In genomic region chr4:177283167-177283566, GRCh38 we compare ENCODE assay signal across 29 cellular contexts. TPM values are rescaled to one million over a fixed set of nuclear protein-coding genes. Genes with fewer than 3 reads are reported as not detected.
A peak's percentile ranks its signal among the peaks of the same experiment; 100 is the strongest.
DNase-seq lines count a peak whose midpoint lies in the region; ATAC-seq, FAIRE-seq and TF ChIP-seq lines count a peak whose summit lies in the region.
"Had no signal": no experiment of that assay in that cellular context is flagged by ENCODE, and none has a peak within 500 bp of the region (broad histone marks: within the 10 kb centered on the region; RNA-seq: fewer than 3 reads in every experiment).

No MANE protein-coding gene starts in this region.

- BruUV-seq in OCI-LY7 (replicated peaks; lab: Mats Ljungman, UMichigan) = no TSS peak

- intact Hi-C loops in OCI-LY7 (cut with micrococcal nuclease; ENCODE audit: unreplicated experiment) = no loop called here
- intact Hi-C loops in left colon (cut with DNase I, micrococcal nuclease) = no loop called here

- no peak for FAIRE-seq in astrocyte (lab: Jason Lieb, UNC)
- FAIRE-seq: A204.1, endothelial cell of umbilical vein had no signal

- H3K36me3 ChIP-seq in astrocyte (ENCODE audit: insufficient read depth, low read length) (no peaks in the 10 kb centered on the region), OCI-LY7 (ENCODE audit: insufficient read depth, low read length) (no peaks in the 10 kb centered on the region)
- H3K36me3 ChIP-seq: gastrocnemius medialis, prostate gland, stomach had no signal

- H3K4me1 ChIP-seq in astrocyte (ENCODE audit: insufficient read depth, low read length) (no peaks in the 10 kb centered on the region), OCI-LY7 (ENCODE audit: insufficient read depth, low read length, poor library complexity, severe bottlenecking) (no peaks in the 10 kb centered on the region)
- H3K4me1 ChIP-seq: gastrocnemius medialis, prostate gland, stomach had no signal

- H3K27ac ChIP-seq in astrocyte (ENCODE audit: low read depth, low read length) = no peak overlapping the region
- H3K27ac ChIP-seq in OCI-LY7 (ENCODE audit: low read depth, low read length, poor library complexity, severe bottlenecking) = no peak overlapping the region
- H3K27ac ChIP-seq: gastrocnemius medialis, PC-9, prostate gland, skin epidermis, stomach had no signal

- H3K27me3 Mint-ChIP-seq in astrocyte (ENCODE audit: low read depth, unreplicated experiment) = no peaks in the 10 kb centered on the region
- H3K27me3 Mint-ChIP-seq: activated CD8-positive, alpha-beta T cell treated with anti-CD3 and anti-CD28 coated beads for 36 hours; dendritic cell treated with granulocyte-macrophage colony-stimulating factor and Interleukin-4, amounts not matched to agents 40 ng/mL and 50 ng/mL, for 4 days had no signal

- peak; percentile 59 for DNase-seq in AG08395 (ENCODE audit: low spot score)
- DNase-seq in HCEC 1CT = peak; percentile 38
- DNase-seq in astrocyte (ENCODE audit: low read depth) = peak; percentile 92
- DNase-seq in iris pigment epithelial cell (ENCODE audit: low read depth) = peak; percentile 35
- DNase-seq in activated naive CD4-positive, alpha-beta T cell treated with Interleukin-2 at 50 U/mL for 16 hours = no peak
- DNase-seq in OCI-LY7 (ENCODE audit: low spot score) = no peak
- DNase-seq in left colon = no peak
- DNase-seq: activated CD8-positive, alpha-beta T cell treated with anti-CD3 and anti-CD28 coated beads for 36 hours; activated naive CD4-positive, alpha-beta T cell treated with anti-CD3 and anti-CD28 coated beads, Interleukin-2, amount 50 U/mL, for 16 hours; activated T-cell treated with anti-CD3 and anti-CD28 coated beads, Interleukin-2, amount 50 U/mL, for 1 hour; CD8-positive, alpha-beta T cell; DMS79; gastrocnemius medialis; left cardiac atrium; NCI-H2171 treated with DMSO at 0.1 percent for 48 hours; NCI-H82; PC-9; stimulated activated CD4-positive, alpha-beta T cell treated with anti-CD3 and anti-CD28 coated beads, Interleukin-4, amount 100 ng/mL, for 1 hour; stomach; trophoblast cell had no signal

- POLR2A ChIA-PET in OCI-LY7 (lab: Charles Lee) = no interaction called here

- no peak overlapping the region for H3K9ac ChIP-seq in astrocyte (ENCODE audit: low read length)

- peaks cover 3% of the 10 kb centered on the region for H3K4me1 Mint-ChIP-seq in astrocyte (ENCODE audit: low read depth, unreplicated experiment)
- H3K4me1 Mint-ChIP-seq: brain, WTC11 had no signal

- ATAC-seq in HG03045 (IDR thresholded peaks at IDR 0.05; ENCODE audit: unreplicated experiment) (no peak), left colon (no peak)
- ATAC-seq: activated CD8-positive, alpha-beta T cell treated with anti-CD3 and anti-CD28 coated beads for 36 hours; CD8-positive, alpha-beta T cell; gastrocnemius medialis; left cardiac atrium; WTC11 had no signal

- no peak overlapping the region for H3K4me2 ChIP-seq in astrocyte (ENCODE audit: low read length)
- H3K4me2 ChIP-seq in OCI-LY7 (ENCODE audit: low read length) = no peak overlapping the region
- H3K4me2 ChIP-seq: PC-9 had no signal

- no peak overlapping the region for H3K4me3 ChIP-seq in astrocyte (ENCODE audit: insufficient read depth, low read depth, low read length)
- no peak overlapping the region for H3K4me3 ChIP-seq in OCI-LY7 (ENCODE audit: low read depth, low read length, poor library complexity, severe bottlenecking)
- H3K4me3 ChIP-seq: gastrocnemius medialis, PC-9, prostate gland, skin epidermis, stomach had no signal

- no peak for TF ChIP-seq CTCF in astrocyte (IDR thresholded peaks at IDR 0.05; ENCODE audit: insufficient read depth, low read depth, low read length)
- no peak for TF ChIP-seq CTCF in OCI-LY7 (conservative IDR thresholded peaks at IDR 0.05; ENCODE audit: low read length)

- H3K27ac Mint-ChIP-seq in astrocyte (ENCODE audit: unreplicated experiment) = peak overlapping the region; percentile 28
- H3K27ac Mint-ChIP-seq: activated CD8-positive, alpha-beta T cell treated with anti-CD3 and anti-CD28 coated beads for 36 hours; brain; CD8-positive, alpha-beta T cell; dendritic cell treated with granulocyte-macrophage colony-stimulating factor and Interleukin-4, amounts not matched to agents 40 ng/mL and 50 ng/mL, for 4 days; T-helper 2 cell treated with Interferon-gamma antibody and Interleukin-4, amounts not matched to agents 5 μg/mL and 100 μg/mL, for 36 hours; WTC11 had no signal

- no peaks in the 10 kb centered on the region for H3K9me3 ChIP-seq in astrocyte (ENCODE audit: insufficient read depth, low read depth, low read length)
- H3K9me3 ChIP-seq in OCI-LY7 (ENCODE audit: low read length) = no peaks in the 10 kb centered on the region
- H3K9me3 ChIP-seq: gastrocnemius medialis, prostate gland, stomach had no signal

- no peaks in the 10 kb centered on the region for H3K27me3 ChIP-seq in astrocyte (ENCODE audit: insufficient read depth, low read length)
- H3K27me3 ChIP-seq: gastrocnemius medialis, stomach had no signal

- H3K9me3 Mint-ChIP-seq in astrocyte (ENCODE audit: unreplicated experiment) = peaks cover 7% of the 10 kb centered on the region
- H3K9me3 Mint-ChIP-seq: activated CD8-positive, alpha-beta T cell treated with anti-CD3 and anti-CD28 coated beads for 36 hours; CD8-positive, alpha-beta T cell; dendritic cell treated with granulocyte-macrophage colony-stimulating factor and Interleukin-4, amounts not matched to agents 40 ng/mL and 50 ng/mL, for 4 days; T-helper 2 cell treated with Interferon-gamma antibody and Interleukin-4, amounts not matched to agents 5 μg/mL and 100 μg/mL, for 36 hours had no signal

- CTCF ChIA-PET in OCI-LY7 (lab: Charles Lee; ENCODE audit: unreplicated experiment) = no interaction called here

- H3K79me2 ChIP-seq in astrocyte (ENCODE audit: insufficient read depth, low read length) (no peaks in the 10 kb centered on the region), OCI-LY7 (ENCODE audit: insufficient read depth, low read depth, low read length) (no peaks in the 10 kb centered on the region)

- H3K36me3 Mint-ChIP-seq in astrocyte (ENCODE audit: low read depth, unreplicated experiment) = no peaks in the 10 kb centered on the region
- H3K36me3 Mint-ChIP-seq: brain; CD8-positive, alpha-beta T cell; WTC11 had no signal

- no peaks in the 10 kb centered on the region for H3K9me2 ChIP-seq in OCI-LY7 (ENCODE audit: insufficient read depth, low read length)

- no peaks in the 10 kb centered on the region for H4K20me1 ChIP-seq in astrocyte (ENCODE audit: insufficient read depth, low read length)
- H4K20me1 ChIP-seq in OCI-LY7 (ENCODE audit: insufficient read depth, low read length) = no peaks in the 10 kb centered on the region

- no peak overlapping the region for H3K4me3 Mint-ChIP-seq in astrocyte (ENCODE audit: unreplicated experiment)
- H3K4me3 Mint-ChIP-seq: activated CD8-positive, alpha-beta T cell treated with anti-CD3 and anti-CD28 coated beads for 36 hours; brain; CD8-positive, alpha-beta T cell; dendritic cell treated with granulocyte-macrophage colony-stimulating factor and Interleukin-4, amounts not matched to agents 40 ng/mL and 50 ng/mL, for 4 days; T-helper 2 cell treated with Interferon-gamma antibody and Interleukin-4, amounts not matched to agents 5 μg/mL and 100 μg/mL, for 36 hours; WTC11 had no signal

- H2AFZ ChIP-seq in astrocyte (ENCODE audit: low read depth, low read length) = peak overlapping the region; percentile 55
- H2AFZ ChIP-seq in OCI-LY7 (ENCODE audit: low read length) = no peak overlapping the region
- H2AFZ ChIP-seq: PC-9 had no signal

RNA-seq across cellular contexts. Expression of gene NEIL3, which starts 26.5 kb away (rescaled TPM):
- total RNA-seq in astrocyte = 0.53 and 0.91 TPM in 2 replicates
- total RNA-seq in OCI-LY7 (2014; rRNA removed; shearing (Covaris generic)) = 16.8 and 19.1 TPM in 2 replicates
- total RNA-seq in OCI-LY7 (2022) = 22.9 and 24.6 TPM in 2 replicates
- total RNA-seq in left colon = 1 to 10 TPM; 1.0 to 2.3 TPM
- total RNA-seq: gastrocnemius medialis had no signal

Comparison
In these comparisons a context has a peak if more than half of its experiments do, and no peak if none do; other contexts are left out.
1. DNase-seq: peak in AG08395 (single experiment), HCEC 1CT (single experiment), astrocyte (single experiment) and iris pigment epithelial cell (single experiment); none in activated naive CD4-positive, alpha-beta T cell treated with Interleukin-2 at 50 U/mL for 16 hours (single experiment), OCI-LY7 (single experiment) and left colon (0 of 2).